ENCODE assay signal across 1 cellular context in the genomic region with DNA sequence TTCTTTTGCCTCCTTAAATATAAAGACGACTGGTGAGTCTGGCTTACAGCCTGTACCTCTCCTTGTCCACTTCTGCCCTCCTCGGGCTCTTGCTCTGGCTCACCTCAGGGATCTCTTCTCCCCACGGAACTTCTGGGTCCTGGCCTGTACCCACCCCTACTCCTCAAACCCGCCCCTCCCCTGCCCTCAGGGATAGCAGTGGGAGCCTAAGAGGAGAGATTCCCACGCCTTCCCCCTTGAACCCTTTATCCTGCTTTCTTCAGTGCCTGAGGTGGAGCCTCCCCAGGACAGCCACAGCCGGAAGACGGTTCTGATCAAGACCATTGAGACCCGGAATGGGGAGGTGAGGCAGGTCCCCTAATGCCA.
TF ChIP-seq lines count a peak whose summit lies in the region.

No MANE protein-coding gene starts in this region.

TF ChIP-seq in H1, 55 proteins besides CTCF, POLR2A, EP300 and RAD21:
- TF ChIP-seq SP2 (IDR thresholded peaks at IDR 0.05; ENCODE audit: low read length) (no peak), SAP30 (IDR thresholded peaks at IDR 0.05; ENCODE audit: insufficient read depth, insufficient replicate concordance, low read length) (no peak), SIN3A (conservative IDR thresholded peaks at IDR 0.05 in 1 of 2, IDR thresholded peaks at IDR 0.05 in 1 of 2; ENCODE audit: low read depth in 1 of 2, low read length in 2 of 2) (no peak), BRCA1 (IDR thresholded peaks at IDR 0.05; ENCODE audit: low read depth, low read length) (no peak), YY1 (IDR thresholded peaks at IDR 0.05; ENCODE audit: low read depth, low read length) (0 out of 2 replicates have a peak, but pooled peaks have one; percentile 4)
